Comparison of ENCODE assay signal across 31 cellular contexts in genomic region chr16:54980821-54981220, GRCh38. TPM values are rescaled to one million over a fixed set of nuclear protein-coding genes. Genes with fewer than 3 reads are reported as not detected.
"Had no signal": no experiment of that assay in that cellular context is flagged by ENCODE, and none has a peak within 500 bp of the region (broad histone marks: within the 10 kb centered on the region; RNA-seq: fewer than 3 reads in every experiment).

No MANE protein-coding gene starts in this region.

- H3K27ac ChIP-seq: ascending aorta, breast epithelium, cardiac muscle cell, esophagus muscularis mucosa, foreskin keratinocyte, gastrocnemius medialis, heart left ventricle, WERI-Rb-1 had no signal

- ATAC-seq: activated CD4-positive, alpha-beta T cell treated with anti-CD3 and anti-CD28 coated beads for 36 hours; activated CD4-positive, CD25-positive, alpha-beta regulatory T cell treated with anti-CD3 and anti-CD28 coated beads, Interleukin-2, amount 50 U/mL, for 24 hours; activated CD8-positive, alpha-beta memory T cell treated with anti-CD3 and anti-CD28 coated beads, Interleukin-2, amount 10 ng/mL, durations not matched to agents 7 days and 5 days; activated CD8-positive, alpha-beta T cell treated with anti-CD3 and anti-CD28 coated beads, Interleukin-2, amount 10 ng/mL, durations not matched to agents 7 days and 5 days; activated naive CD8-positive, alpha-beta T cell treated with anti-CD3 and anti-CD28 coated beads, Interleukin-2, amount 50 U/mL, for 24 hours; effector memory CD8-positive, alpha-beta T cell; foreskin keratinocyte; gastrocnemius medialis; heart left ventricle; T-helper 17 cell had no signal

- DNase-seq: activated B cell treated with CpG ODN at 0.5 μM for 24 hours; activated CD4-positive, alpha-beta memory T cell treated with anti-CD3 and anti-CD28 coated beads for 36 hours; activated CD4-positive, alpha-beta T cell treated with anti-CD3 and anti-CD28 coated beads for 36 hours; activated CD4-positive, alpha-beta T cell treated with anti-CD3 and anti-CD28 coated beads, Interleukin-2, amount 10 ng/mL, durations not matched to agents 24 days and 14 days; activated CD8-positive, alpha-beta memory T cell treated with anti-CD3 and anti-CD28 coated beads, Interleukin-2, amount 10 ng/mL, durations not matched to agents 7 days and 5 days; activated CD8-positive, alpha-beta memory T cell treated with anti-CD3 and anti-CD28 coated beads, Interleukin-2, amount 50 U/mL, for 4 hours; activated CD8-positive, alpha-beta T cell treated with anti-CD3 and anti-CD28 coated beads, Interleukin-2, amount 10 ng/mL, durations not matched to agents 7 days and 5 days; activated effector memory CD4-positive, alpha-beta T cell treated with anti-CD3 and anti-CD28 coated beads, Interleukin-2, amount 50 U/mL, for 16 hours; activated naive CD4-positive, alpha-beta T cell treated with anti-CD3 and anti-CD28 coated beads for 36 hours; activated naive CD8-positive, alpha-beta T cell treated with anti-CD3 and anti-CD28 coated beads for 36 hours; activated naive CD8-positive, alpha-beta T cell treated with anti-CD3 and anti-CD28 coated beads, Interleukin-2, amount 50 U/mL, for 24 hours; activated T-cell treated with anti-CD3 and anti-CD28 coated beads, Interleukin-2, amount 50 U/mL, for 1 hour; activated T-cell treated with anti-CD3 and anti-CD28 coated beads, Interleukin-2, amount 50 U/mL, for 48 hours; cortex of kidney; dermis blood vessel endothelial cell; effector CD4-positive, alpha-beta T cell; effector memory CD8-positive, alpha-beta T cell; erythroblast; foreskin keratinocyte; gastrocnemius medialis; glutamatergic neuron; heart left ventricle; T-helper 1 cell; T-helper 17 cell; T1000; WERI-Rb-1 had no signal

- H3K4me3 ChIP-seq: ascending aorta, breast epithelium, cardiac muscle cell, esophagus muscularis mucosa, gastrocnemius medialis, heart left ventricle had no signal

- H3K4me1 ChIP-seq: ascending aorta, breast epithelium, foreskin keratinocyte had no signal

- H3K9me3 ChIP-seq: ascending aorta, breast epithelium, esophagus muscularis mucosa, gastrocnemius medialis, heart left ventricle had no signal

- H3K27me3 ChIP-seq: ascending aorta, breast epithelium, cardiac muscle cell, esophagus muscularis mucosa, gastrocnemius medialis, heart left ventricle had no signal

- H3K36me3 ChIP-seq: ascending aorta, breast epithelium, cardiac muscle cell, esophagus muscularis mucosa, gastrocnemius medialis, heart left ventricle, WERI-Rb-1 had no signal

RNA-seq across cellular contexts. Expression of gene IRX5, which starts 50.2 kb away (rescaled TPM):
- total RNA-seq: activated B cell treated with CpG ODN at 0.5 μM for 24 hours; activated CD4-positive, alpha-beta T cell treated with anti-CD3 and anti-CD28 coated beads for 36 hours; activated CD8-positive, alpha-beta memory T cell treated with anti-CD3 and anti-CD28 coated beads, Interleukin-2, amount 10 ng/mL, durations not matched to agents 7 days and 5 days; activated CD8-positive, alpha-beta T cell treated with anti-CD3 and anti-CD28 coated beads, Interleukin-2, amount 10 ng/mL, durations not matched to agents 7 days and 5 days; activated naive CD4-positive, alpha-beta T cell treated with anti-CD3 and anti-CD28 coated beads for 36 hours; activated naive CD8-positive, alpha-beta T cell treated with anti-CD3 and anti-CD28 coated beads for 36 hours; ascending aorta had no signal
